1 cellular context compared by ENCODE assay signal in genomic region chr11:70078095-70078795, GRCh38.
TF ChIP-seq lines count a peak whose summit lies in the region.

ANO1 (plus strand) TSS chr11:70078317; CDS start chr11:70078607, 290 bp downstream.

TF ChIP-seq in SK-N-SH treated with all-trans-retinoic acid at 6 μM for 48 hours, 23 proteins besides CTCF, POLR2A, EP300 and RAD21 (continued from another document):
- no peak for TF ChIP-seq CSRNP3 (CRISPR knock-in tag; IDR thresholded peaks at IDR 0.05)
- TF ChIP-seq BACH2 (CRISPR knock-in tag; IDR thresholded peaks at IDR 0.05; ENCODE audit: borderline replicate concordance): no peak
- no peak for TF ChIP-seq CREB5 (CRISPR knock-in tag; IDR thresholded peaks at IDR 0.05; ENCODE audit: low read depth)
- TF ChIP-seq ISL1 (CRISPR knock-in tag; IDR thresholded peaks at IDR 0.05): no peak
- TF ChIP-seq GLIS3 (CRISPR knock-in tag; IDR thresholded peaks at IDR 0.05): no peak
- TF ChIP-seq ZFP3 (CRISPR knock-in tag; IDR thresholded peaks at IDR 0.05): no peak
- TF ChIP-seq TOX (CRISPR knock-in tag; IDR thresholded peaks at IDR 0.05; ENCODE audit: borderline replicate concordance): no peak
- no peak for TF ChIP-seq ZNF8 (CRISPR knock-in tag; IDR thresholded peaks at IDR 0.05)
- TF ChIP-seq ZNF565 (CRISPR knock-in tag; conservative IDR thresholded peaks at IDR 0.05; ENCODE audit: low read depth): no peak
- TF ChIP-seq POU6F1 (CRISPR knock-in tag; IDR thresholded peaks at IDR 0.05; ENCODE audit: borderline replicate concordance, low read depth): no peak
